ENCODE assay signal across 31 cellular contexts in genomic region chr4:187174749-187175148, GRCh38.
"Had no signal": no experiment of that assay in that cellular context is flagged by ENCODE, and none has a peak within 500 bp of the region (broad histone marks: within the 10 kb centered on the region; RNA-seq: fewer than 3 reads in every experiment).

No MANE protein-coding gene starts in this region.

- H3K4me1 Mint-ChIP-seq: activated B cell treated with CpG ODN at 0.5 μM for 24 hours; activated CD4-positive, alpha-beta T cell treated with anti-CD3 and anti-CD28 coated beads for 36 hours; activated CD4-positive, alpha-beta T cell treated with anti-CD3 and anti-CD28 coated beads, Interleukin-2, amount 10 ng/mL, durations not matched to agents 24 days and 14 days; activated CD8-positive, alpha-beta memory T cell treated with anti-CD3 and anti-CD28 coated beads, Interleukin-2, amount 10 ng/mL, durations not matched to agents 7 days and 5 days; activated naive CD8-positive, alpha-beta T cell treated with anti-CD3 and anti-CD28 coated beads for 36 hours; activated naive CD8-positive, alpha-beta T cell treated with anti-CD3 and anti-CD28 coated beads, Interleukin-2, amount 50 U/mL, for 24 hours; activated T-helper 17 cell treated with anti-CD3 and anti-CD28 coated beads, Interleukin-2, amount 50 U/mL, for 72 hours; T-helper 17 cell had no signal

- ATAC-seq: activated CD4-positive, alpha-beta T cell treated with anti-CD3 and anti-CD28 coated beads for 36 hours; activated CD8-positive, alpha-beta memory T cell treated with anti-CD3 and anti-CD28 coated beads, Interleukin-2, amount 10 ng/mL, durations not matched to agents 7 days and 5 days; activated CD8-positive, alpha-beta T cell treated with anti-CD3 and anti-CD28 coated beads, Interleukin-2, amount 10 ng/mL, durations not matched to agents 7 days and 5 days; activated naive CD8-positive, alpha-beta T cell treated with anti-CD3 and anti-CD28 coated beads, Interleukin-2, amount 50 U/mL, for 24 hours; activated T-helper 17 cell treated with anti-CD3 and anti-CD28 coated beads, Interleukin-2, amount 50 U/mL, for 72 hours; body of pancreas; T-helper 17 cell had no signal

- H3K36me3 ChIP-seq: adrenal gland, colonic mucosa, esophagus squamous epithelium, WERI-Rb-1 had no signal

- H3K27ac ChIP-seq: adrenal gland, body of pancreas, colonic mucosa, epithelial cell of prostate, esophagus squamous epithelium, WERI-Rb-1 had no signal

- DNase-seq: activated B cell treated with CpG ODN at 0.5 μM for 24 hours; activated CD4-positive, alpha-beta memory T cell treated with anti-CD3 and anti-CD28 coated beads for 36 hours; activated CD4-positive, alpha-beta T cell treated with anti-CD3 and anti-CD28 coated beads for 36 hours; activated CD4-positive, alpha-beta T cell treated with anti-CD3 and anti-CD28 coated beads, Interleukin-2, amount 10 ng/mL, durations not matched to agents 24 days and 14 days; activated CD4-positive, CD25-positive, alpha-beta regulatory T cell treated with anti-CD3 and anti-CD28 coated beads, Interleukin-2, amount 50 U/mL, for 72 hours; activated CD8-positive, alpha-beta memory T cell treated with anti-CD3 and anti-CD28 coated beads, Interleukin-2, amount 10 ng/mL, durations not matched to agents 7 days and 5 days; activated CD8-positive, alpha-beta memory T cell treated with anti-CD3 and anti-CD28 coated beads, Interleukin-2, amount 50 U/mL, for 4 hours; activated CD8-positive, alpha-beta T cell treated with anti-CD3 and anti-CD28 coated beads, Interleukin-2, amount 10 ng/mL, durations not matched to agents 7 days and 5 days; activated effector memory CD4-positive, alpha-beta T cell treated with Interleukin-2 at 50 U/mL for 16 hours; activated gamma-delta T cell treated with Interleukin-2 at 50 U/mL for 16 hours; activated naive CD4-positive, alpha-beta T cell treated with anti-CD3 and anti-CD28 coated beads, Interleukin-2, amount 50 U/mL, for 16 hours; activated naive CD4-positive, alpha-beta T cell treated with Interleukin-2 at 50 U/mL for 16 hours; activated naive CD8-positive, alpha-beta T cell treated with anti-CD3 and anti-CD28 coated beads for 36 hours; activated naive CD8-positive, alpha-beta T cell treated with anti-CD3 and anti-CD28 coated beads, Interleukin-2, amount 50 U/mL, for 24 hours; activated T-cell treated with anti-CD3 and anti-CD28 coated beads, Interleukin-2, amount 50 U/mL, for 24 hours; adrenal gland; amygdala; aorta; body of pancreas; caudate nucleus; colonic mucosa; effector CD8-positive, alpha-beta T cell; esophagus squamous epithelium; head of caudate nucleus; T-helper 1 cell; T-helper 17 cell; T1000; WERI-Rb-1 had no signal

- H3K4me1 ChIP-seq: adrenal gland, body of pancreas, colonic mucosa had no signal

- H3K4me3 Mint-ChIP-seq: activated B cell treated with CpG ODN at 0.5 μM for 24 hours; activated CD4-positive, alpha-beta memory T cell treated with anti-CD3 and anti-CD28 coated beads for 36 hours; activated CD4-positive, alpha-beta T cell treated with anti-CD3 and anti-CD28 coated beads for 36 hours; activated CD4-positive, alpha-beta T cell treated with anti-CD3 and anti-CD28 coated beads, Interleukin-2, amount 10 ng/mL, durations not matched to agents 24 days and 14 days; activated CD8-positive, alpha-beta memory T cell treated with anti-CD3 and anti-CD28 coated beads, Interleukin-2, amount 10 ng/mL, durations not matched to agents 7 days and 5 days; activated CD8-positive, alpha-beta T cell treated with anti-CD3 and anti-CD28 coated beads, Interleukin-2, amount 10 ng/mL, durations not matched to agents 7 days and 5 days; activated naive CD8-positive, alpha-beta T cell treated with anti-CD3 and anti-CD28 coated beads for 36 hours; activated naive CD8-positive, alpha-beta T cell treated with anti-CD3 and anti-CD28 coated beads, Interleukin-2, amount 50 U/mL, for 24 hours; activated T-cell treated with anti-CD3 and anti-CD28 coated beads, Interleukin-2, amount 50 U/mL, for 24 hours; activated T-helper 17 cell treated with anti-CD3 and anti-CD28 coated beads, Interleukin-2, amount 50 U/mL, for 72 hours; T-helper 17 cell; T-helper 2 cell treated with Interferon-gamma antibody and Interleukin-4, amounts not matched to agents 5 μg/mL and 100 μg/mL, for 36 hours had no signal

- H3K27me3 Mint-ChIP-seq: activated B cell treated with CpG ODN at 0.5 μM for 24 hours; activated CD4-positive, alpha-beta memory T cell treated with anti-CD3 and anti-CD28 coated beads for 36 hours; activated CD4-positive, alpha-beta T cell treated with anti-CD3 and anti-CD28 coated beads for 36 hours; activated CD4-positive, alpha-beta T cell treated with anti-CD3 and anti-CD28 coated beads, Interleukin-2, amount 10 ng/mL, durations not matched to agents 24 days and 14 days; activated CD8-positive, alpha-beta memory T cell treated with anti-CD3 and anti-CD28 coated beads, Interleukin-2, amount 10 ng/mL, durations not matched to agents 7 days and 5 days; activated naive CD8-positive, alpha-beta T cell treated with anti-CD3 and anti-CD28 coated beads for 36 hours; activated naive CD8-positive, alpha-beta T cell treated with anti-CD3 and anti-CD28 coated beads, Interleukin-2, amount 50 U/mL, for 24 hours; activated T-cell treated with anti-CD3 and anti-CD28 coated beads, Interleukin-2, amount 50 U/mL, for 24 hours; activated T-helper 17 cell treated with anti-CD3 and anti-CD28 coated beads, Interleukin-2, amount 50 U/mL, for 72 hours; T-helper 17 cell had no signal

- H3K27ac Mint-ChIP-seq: activated B cell treated with CpG ODN at 0.5 μM for 24 hours; activated CD4-positive, alpha-beta memory T cell treated with anti-CD3 and anti-CD28 coated beads for 36 hours; activated CD4-positive, alpha-beta T cell treated with anti-CD3 and anti-CD28 coated beads for 36 hours; activated CD4-positive, alpha-beta T cell treated with anti-CD3 and anti-CD28 coated beads, Interleukin-2, amount 10 ng/mL, durations not matched to agents 24 days and 14 days; activated CD8-positive, alpha-beta memory T cell treated with anti-CD3 and anti-CD28 coated beads, Interleukin-2, amount 10 ng/mL, durations not matched to agents 7 days and 5 days; activated CD8-positive, alpha-beta T cell treated with anti-CD3 and anti-CD28 coated beads, Interleukin-2, amount 10 ng/mL, durations not matched to agents 7 days and 5 days; activated naive CD8-positive, alpha-beta T cell treated with anti-CD3 and anti-CD28 coated beads for 36 hours; activated naive CD8-positive, alpha-beta T cell treated with anti-CD3 and anti-CD28 coated beads, Interleukin-2, amount 50 U/mL, for 24 hours; activated T-cell treated with anti-CD3 and anti-CD28 coated beads, Interleukin-2, amount 50 U/mL, for 24 hours; activated T-helper 17 cell treated with anti-CD3 and anti-CD28 coated beads, Interleukin-2, amount 50 U/mL, for 72 hours; T-helper 17 cell; T-helper 2 cell treated with Interferon-gamma antibody and Interleukin-4, amounts not matched to agents 5 μg/mL and 100 μg/mL, for 36 hours had no signal

- H3K4me3 ChIP-seq: adrenal gland, body of pancreas, colonic mucosa, esophagus squamous epithelium had no signal

- H3K36me3 Mint-ChIP-seq: activated CD4-positive, alpha-beta memory T cell treated with anti-CD3 and anti-CD28 coated beads for 36 hours; activated CD8-positive, alpha-beta memory T cell treated with anti-CD3 and anti-CD28 coated beads, Interleukin-2, amount 10 ng/mL, durations not matched to agents 7 days and 5 days; activated naive CD8-positive, alpha-beta T cell treated with anti-CD3 and anti-CD28 coated beads for 36 hours had no signal

- H3K9me3 Mint-ChIP-seq: activated CD4-positive, alpha-beta T cell treated with anti-CD3 and anti-CD28 coated beads, Interleukin-2, amount 10 ng/mL, durations not matched to agents 24 days and 14 days; activated T-cell treated with anti-CD3 and anti-CD28 coated beads, Interleukin-2, amount 50 U/mL, for 24 hours had no signal

- H3K9me3 ChIP-seq: adrenal gland, body of pancreas, colonic mucosa, esophagus squamous epithelium had no signal

- H3K27me3 ChIP-seq: adrenal gland, body of pancreas, colonic mucosa, esophagus squamous epithelium had no signal
